Comparison of ENCODE assay signal across 8 cellular contexts in genomic region chr19:16143399-16144215, GRCh38.
DNase-seq lines count a peak whose midpoint lies in the region; ATAC-seq and TF ChIP-seq lines count a peak whose summit lies in the region.

HSH2D (plus strand) TSS chr19:16143685; CDS start chr19:16148751, 5,066 bp downstream.

- DNase-seq in NCI-H510A (lab: John Stamatoyannopoulos, UW) (peak; percentile 44), iPS DF 6.9 (ENCODE audit: low read depth, low spot score) (peak; percentile 54), hypothalamus (lab: John Stamatoyannopoulos, UW) (no peak), NCI-H1092 (lab: John Stamatoyannopoulos, UW) (no peak)
- DNase-seq in activated CD8-positive, alpha-beta memory T cell treated with anti-CD3 and anti-CD28 coated beads, Interleukin-2, amount 50 U/mL, for 4 hours, result peak; percentile 77
- DNase-seq in stimulated activated CD8-positive, alpha-beta memory T cell treated with anti-CD3 and anti-CD28 coated beads, Interleukin-15, amount 100 ng/mL, for 24 hours (ENCODE audit: low read depth), result peak; percentile 38

- H3K4me1 ChIP-seq in iPS DF 6.9 (ENCODE audit: control insufficient read depth, insufficient read depth, low read length), result 0 out of 2 replicates have a peak, but pooled peaks cover 5% of the 10 kb centered on the region

- H3K9me3 ChIP-seq in iPS DF 6.9 (ENCODE audit: control insufficient read depth, insufficient read depth, low read length), result no peaks in the 10 kb centered on the region

- H3K27me3 ChIP-seq in iPS DF 6.9 (ENCODE audit: control insufficient read depth, insufficient read depth, low read length), result no peaks in the 10 kb centered on the region

- ATAC-seq in HG02610 (IDR thresholded peaks at IDR 0.05; ENCODE audit: unreplicated experiment), result peak; percentile 49

- WGBS in iPS DF 6.9 (ENCODE audit: insufficient coverage, insufficient read length), result no CpG with 5 or more reads among the region's 13 CpGs

- H3K4me3 ChIP-seq in GM12875 (ENCODE audit: low read depth, low read length) (peak within 1 kb of the TSS; percentile 90), iPS DF 6.9 (ENCODE audit: low read length) (no peak within 1 kb of the TSS)

- no peak for TF ChIP-seq CTCF in GM12875 (IDR thresholded peaks at IDR 0.05; ENCODE audit: borderline replicate concordance, insufficient read depth, low read depth, low read length)

- no peak within 1 kb of the TSS for H3K27ac ChIP-seq in iPS DF 6.9 (ENCODE audit: low read length)

- H3K36me3 ChIP-seq in iPS DF 6.9 (ENCODE audit: control insufficient read depth, insufficient read depth, low read length), result no peaks in the 10 kb centered on the region

Comparison
In these comparisons a context has a peak if more than half of its experiments do, and no peak if none do; other contexts are left out.
1. DNase-seq: peak in NCI-H510A (single experiment), activated CD8-positive, alpha-beta memory T cell treated with anti-CD3 and anti-CD28 coated beads, Interleukin-2, amount 50 U/mL, for 4 hours (single experiment), iPS DF 6.9 (single experiment) and stimulated activated CD8-positive, alpha-beta memory T cell treated with anti-CD3 and anti-CD28 coated beads, Interleukin-15, amount 100 ng/mL, for 24 hours (single experiment); none in hypothalamus (0 of 51) and NCI-H1092 (single experiment).